21 cellular contexts compared by ENCODE assay signal in genomic region chr6:104256547-104257144, GRCh38.
DNase-seq lines count a peak whose midpoint lies in the region; ATAC-seq and TF ChIP-seq lines count a peak whose summit lies in the region.
"Had no signal": no experiment of that assay in that cellular context is flagged by ENCODE, and none has a peak within 500 bp of the region (broad histone marks: within the 10 kb centered on the region; RNA-seq: fewer than 3 reads in every experiment).

No MANE protein-coding gene starts in this region.

- H3K36me3 ChIP-seq in lung (ENCODE audit: control insufficient read depth in 2 of 2, insufficient read depth in 2 of 2, low read length in 2 of 2), result no peaks in the 10 kb centered on the region
- H3K36me3 ChIP-seq: BLaER1, MG63, SJSA1 had no signal

- H3K27ac ChIP-seq in lung (ENCODE audit: low read depth in 1 of 2, low read length in 1 of 2), result no peak overlapping the region
- H3K27ac ChIP-seq: 22Rv1, BLaER1, SJSA1 had no signal

- ATAC-seq in lung (ENCODE audit: insufficient read depth, low FRiP score) (no peak), HG03571 (IDR thresholded peaks at IDR 0.05; ENCODE audit: unreplicated experiment) (no peak)
- no peak for ATAC-seq in activated CD4-positive, alpha-beta T cell treated with anti-CD3 and anti-CD28 coated beads for 36 hours
- ATAC-seq: Right ventricle myocardium inferior had no signal

- DNase-seq in DMS53 (lab: John Stamatoyannopoulos, UW) (peak; percentile 33), DMS53 treated with DMSO at 0.1 percent for 48 hours (lab: John Stamatoyannopoulos, UW; ENCODE audit: unreplicated experiment) (no peak), NCI-H2029 treated with DMSO at 0.1 percent for 48 hours (lab: John Stamatoyannopoulos, UW) (peak; percentile 94), NCI-H510A (lab: John Stamatoyannopoulos, UW) (peak; percentile 42), lung (ENCODE audit: low spot score) (peak; percentile 31), HK-2 (ENCODE audit: unreplicated experiment) (no peak)
- no peak for DNase-seq in activated CD4-positive, alpha-beta T cell treated with anti-CD3 and anti-CD28 coated beads for 36 hours
- DNase-seq: ACHN; CD4-positive, alpha-beta T cell; COR-L47; H7; MG63; NCI-H146; NCI-H2171; NCI-H446 treated with DMSO at 0.1 percent for 48 hours had no signal

- CTCF ChIA-PET in activated CD4-positive, alpha-beta T cell treated with anti-CD3 and anti-CD28 coated beads for 36 hours (lab: Charles Lee), result no interaction called here

- H3K27me3 ChIP-seq in lung (ENCODE audit: control insufficient read depth, insufficient read depth), result no peaks in the 10 kb centered on the region
- H3K27me3 ChIP-seq: BLaER1, MG63, SJSA1 had no signal

- no peaks in the 10 kb centered on the region for H3K36me3 Mint-ChIP-seq in activated CD4-positive, alpha-beta T cell treated with anti-CD3 and anti-CD28 coated beads for 36 hours (ENCODE audit: low read depth)

- WGBS in lung, 2 donors, result 71 to 76% methylated on average over 5 of the region's 5 CpGs

- no peaks in the 10 kb centered on the region for H3K4me1 ChIP-seq in lung (ENCODE audit: control insufficient read depth in 2 of 2, insufficient read depth in 2 of 2, low read length in 2 of 2)
- H3K4me1 ChIP-seq: BLaER1, SJSA1 had no signal

- no peaks in the 10 kb centered on the region for H3K27me3 Mint-ChIP-seq in activated CD4-positive, alpha-beta T cell treated with anti-CD3 and anti-CD28 coated beads for 36 hours
- H3K27me3 Mint-ChIP-seq: CD4-positive, alpha-beta T cell had no signal

- no peak for TF ChIP-seq CTCF in lung (IDR thresholded peaks at IDR 0.05; ENCODE audit: control extremely low read depth, extremely low read depth)

- POLR2A ChIA-PET in activated CD4-positive, alpha-beta T cell treated with anti-CD3 and anti-CD28 coated beads for 36 hours (lab: Charles Lee), result no interaction called here

- H3K9me3 ChIP-seq in lung (ENCODE audit: control insufficient read depth in 2 of 2, insufficient read depth in 1 of 2, low read length in 1 of 2), result no peaks in the 10 kb centered on the region
- H3K9me3 ChIP-seq: BLaER1, MG63, SJSA1 had no signal

- H3K9me3 Mint-ChIP-seq in activated CD4-positive, alpha-beta T cell treated with anti-CD3 and anti-CD28 coated beads for 36 hours (ENCODE audit: low read depth), result no peaks in the 10 kb centered on the region
- H3K9me3 Mint-ChIP-seq: CD4-positive, alpha-beta T cell; T-helper 1 cell treated with Interleukin-12 subunit alpha and Interleukin-12 subunit beta and Interleukin-4 antibody, amounts not matched to agents 30 μg/mL and 1 μg/mL, for 36 hours had no signal

- no peak overlapping the region for H3K27ac Mint-ChIP-seq in activated CD4-positive, alpha-beta T cell treated with anti-CD3 and anti-CD28 coated beads for 36 hours
- H3K27ac Mint-ChIP-seq: CD4-positive, alpha-beta T cell; T-helper 1 cell treated with Interleukin-12 subunit alpha and Interleukin-12 subunit beta and Interleukin-4 antibody, amounts not matched to agents 30 μg/mL and 1 μg/mL, for 36 hours had no signal

- H3K4me3 Mint-ChIP-seq in activated CD4-positive, alpha-beta T cell treated with anti-CD3 and anti-CD28 coated beads for 36 hours, result no peak overlapping the region
- H3K4me3 Mint-ChIP-seq: CD4-positive, alpha-beta T cell; T-helper 1 cell treated with Interleukin-12 subunit alpha and Interleukin-12 subunit beta and Interleukin-4 antibody, amounts not matched to agents 30 μg/mL and 1 μg/mL, for 36 hours had no signal

- H3K4me1 Mint-ChIP-seq in activated CD4-positive, alpha-beta T cell treated with anti-CD3 and anti-CD28 coated beads for 36 hours, result no peaks in the 10 kb centered on the region

- H3K4me3 ChIP-seq in lung, result no peak overlapping the region
- H3K4me3 ChIP-seq: BLaER1, MG63, SJSA1 had no signal

- intact Hi-C loops in activated CD4-positive, alpha-beta T cell treated with anti-CD3 and anti-CD28 coated beads for 36 hours (cut with DNase I, micrococcal nuclease), result no loop called here

Comparison
In these comparisons a context has a peak if more than half of its experiments do, and no peak if none do; other contexts are left out.
1. DNase-seq: peak in DMS53 (single experiment), NCI-H2029 treated with DMSO at 0.1 percent for 48 hours (single experiment), NCI-H510A (single experiment) and lung (single experiment); none in DMS53 treated with DMSO at 0.1 percent for 48 hours (single experiment), activated CD4-positive, alpha-beta T cell treated with anti-CD3 and anti-CD28 coated beads for 36 hours (single experiment) and HK-2 (single experiment).